Comparison of ENCODE assay signal across 1 cellular context in the genomic region with DNA sequence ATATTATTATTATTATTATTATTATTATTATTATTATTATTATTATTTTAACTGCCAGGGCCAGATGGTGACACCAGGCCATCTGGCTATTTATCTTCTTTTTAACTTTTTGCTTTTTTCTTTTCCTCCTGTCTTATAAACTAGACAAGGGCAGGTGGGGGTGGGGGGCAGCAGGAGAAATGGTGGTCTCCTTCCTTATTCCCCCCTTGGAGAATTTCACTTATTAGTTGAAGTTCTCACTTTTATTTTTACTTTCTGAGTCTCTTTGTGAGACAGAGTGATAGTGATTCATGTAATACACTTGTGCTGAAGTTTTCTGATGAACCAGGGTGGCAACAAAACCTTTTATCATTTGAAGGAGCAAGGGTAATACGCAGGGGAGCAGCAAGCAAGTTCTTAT.
TF ChIP-seq lines count a peak whose summit lies in the region.

No MANE protein-coding gene starts in this region.

TF ChIP-seq in K562, 482 proteins besides CTCF, POLR2A, EP300 and RAD21:
- TF ChIP-seq, protein P1, sequence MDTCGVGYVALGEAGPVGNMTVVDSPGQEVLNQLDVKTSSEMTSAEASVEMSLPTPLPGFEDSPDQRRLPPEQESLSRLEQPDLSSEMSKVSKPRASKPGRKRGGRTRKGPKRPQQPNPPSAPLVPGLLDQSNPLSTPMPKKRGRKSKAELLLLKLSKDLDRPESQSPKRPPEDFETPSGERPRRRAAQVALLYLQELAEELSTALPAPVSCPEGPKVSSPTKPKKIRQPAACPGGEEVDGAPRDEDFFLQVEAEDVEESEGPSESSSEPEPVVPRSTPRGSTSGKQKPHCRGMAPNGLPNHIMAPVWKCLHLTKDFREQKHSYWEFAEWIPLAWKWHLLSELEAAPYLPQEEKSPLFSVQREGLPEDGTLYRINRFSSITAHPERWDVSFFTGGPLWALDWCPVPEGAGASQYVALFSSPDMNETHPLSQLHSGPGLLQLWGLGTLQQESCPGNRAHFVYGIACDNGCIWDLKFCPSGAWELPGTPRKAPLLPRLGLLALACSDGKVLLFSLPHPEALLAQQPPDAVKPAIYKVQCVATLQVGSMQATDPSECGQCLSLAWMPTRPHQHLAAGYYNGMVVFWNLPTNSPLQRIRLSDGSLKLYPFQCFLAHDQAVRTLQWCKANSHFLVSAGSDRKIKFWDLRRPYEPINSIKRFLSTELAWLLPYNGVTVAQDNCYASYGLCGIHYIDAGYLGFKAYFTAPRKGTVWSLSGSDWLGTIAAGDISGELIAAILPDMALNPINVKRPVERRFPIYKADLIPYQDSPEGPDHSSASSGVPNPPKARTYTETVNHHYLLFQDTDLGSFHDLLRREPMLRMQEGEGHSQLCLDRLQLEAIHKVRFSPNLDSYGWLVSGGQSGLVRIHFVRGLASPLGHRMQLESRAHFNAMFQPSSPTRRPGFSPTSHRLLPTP (IDR thresholded peaks at IDR 0.05; ENCODE audit: borderline replicate concordance, extremely low read depth, insufficient read length): no peak
- TF ChIP-seq PHF21A (IDR thresholded peaks at IDR 0.05; ENCODE audit: borderline replicate concordance, low read depth): no peak
- no peak for TF ChIP-seq ATF7 (IDR thresholded peaks at IDR 0.05)
- TF ChIP-seq TRIM24 (IDR thresholded peaks at IDR 0.05): 0 out of 4 replicates have a peak, but pooled peaks of 1 of the 2 experiments have one; percentile 16
- peak; percentile 90 for TF ChIP-seq TRIM28 (IDR thresholded peaks at IDR 0.05)
- peak; percentile 81; the same call in 1 of the 2 replicates for TF ChIP-seq CBX5 (IDR thresholded peaks at IDR 0.05; ENCODE audit: borderline replicate concordance, low read depth)
- no peak for TF ChIP-seq RBM15 (IDR thresholded peaks at IDR 0.05; ENCODE audit: insufficient read depth, low read length)
- 0 out of 2 replicates have a peak, but pooled peaks have one; percentile 59 for TF ChIP-seq CBX1 (IDR thresholded peaks at IDR 0.05; ENCODE audit: low read depth)
- TF ChIP-seq CBX3 (IDR thresholded peaks at IDR 0.05; ENCODE audit: borderline replicate concordance in 1 of 2, low read length in 2 of 2): peak in 1 of 2 experiments; percentile 86; a peak in 1 of 3 replicates
TF ChIP-seq in K562: peak in this region for 5.
